ENCODE assay signal across 8 cellular contexts in the genomic region with DNA sequence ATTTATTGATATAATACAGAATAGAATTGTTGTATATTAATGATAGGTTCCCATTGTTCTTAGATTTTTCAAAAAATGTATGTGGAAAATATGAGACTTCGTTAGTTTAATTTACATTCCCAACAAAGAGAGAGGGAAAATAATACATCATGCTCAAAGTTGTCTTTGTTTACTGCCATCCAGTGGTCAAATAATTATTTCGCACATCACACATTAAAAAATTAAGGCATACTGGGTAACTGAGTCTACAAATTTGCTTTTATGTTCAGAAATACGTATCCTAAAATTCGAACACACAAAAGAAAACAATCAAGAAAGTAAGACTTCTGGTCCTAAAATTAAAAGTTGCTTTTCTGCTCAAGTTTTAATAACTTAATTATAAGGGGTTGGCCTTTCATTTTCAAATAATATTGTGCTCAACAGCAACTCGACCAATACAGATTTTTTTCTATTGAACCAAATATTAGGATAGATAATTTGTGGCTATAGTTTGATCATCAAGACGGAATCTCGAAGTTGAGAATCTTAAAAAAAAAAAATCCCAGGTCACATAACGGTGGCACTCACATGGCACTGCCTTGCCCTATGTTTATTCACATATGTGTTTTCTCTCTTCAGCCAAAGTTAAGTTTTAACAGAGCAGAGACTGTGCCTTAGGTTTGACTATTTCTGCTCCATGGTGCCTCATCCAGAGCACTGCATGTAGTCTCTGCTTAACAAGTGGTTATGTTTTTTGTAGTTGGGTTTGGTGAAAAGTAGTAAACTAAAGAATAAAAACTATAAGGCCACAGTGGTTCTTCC. TPM values are rescaled to one million over a fixed set of nuclear protein-coding genes. Genes with fewer than 3 reads are reported as not detected.
DNase-seq lines count a peak whose midpoint lies in the region; ATAC-seq, FAIRE-seq and TF ChIP-seq lines count a peak whose summit lies in the region.

No MANE protein-coding gene starts in this region.

- in situ Hi-C loops in HepG2 (cut with HindIII; ENCODE audit: extremely low pct_ligation_motif_present, low pct_unique_long_range_greater_than_20kb), result no loop called here

- H3K36me3 ChIP-seq in WERI-Rb-1 (no peaks in the 10 kb centered on the region), HepG2 (replicated peaks in 1 of 2; ENCODE audit: control insufficient read depth in 1 of 2, insufficient read depth in 2 of 2, low read length in 2 of 2) (no peaks in the 10 kb centered on the region)

- TF ChIP-seq RAD21 in HepG2 (CRISPR knock-in tag; IDR thresholded peaks at IDR 0.05), result no peak

- H4K20me1 ChIP-seq in HepG2 (ENCODE audit: insufficient read depth, low read length), result no peaks in the 10 kb centered on the region

- H3K9ac ChIP-seq in HepG2 (ENCODE audit: insufficient read depth, low read depth, low read length), result no peak overlapping the region

- POLR2A ChIA-PET in HepG2 (lab: Yijun Ruan, JAX), result no interaction called here

- TF ChIP-seq CTCF in WERI-Rb-1 (IDR thresholded peaks at IDR 0.05; ENCODE audit: low read depth, low read length) (peak; percentile 25; the same call in 1 of the 2 replicates), HepG2 (CRISPR knock-in tag; IDR thresholded peaks at IDR 0.05) (peak; percentile 8; the same call in 1 of the 2 replicates)

- no peak overlapping the region for H3K4me3 ChIP-seq in WERI-Rb-1 (ENCODE audit: low read depth, low read length)
- H3K4me3 ChIP-seq in HepG2 (replicated peaks in 1 of 3; ENCODE audit: insufficient read depth in 1 of 3, low read depth in 2 of 3, low read length in 3 of 3), result no peak overlapping the region

- TF ChIP-seq POLR2A in HepG2 (IDR thresholded peaks at IDR 0.05; ENCODE audit: insufficient read depth in 1 of 2, low read depth in 2 of 2, low read length in 2 of 2), result no peak

- WGBS in HepG2 (ENCODE audit: low lambda C conversion rate), result 2% methylated on average over 8 of the region's 8 CpGs

- no peaks in the 10 kb centered on the region for H3K79me2 ChIP-seq in HepG2 (ENCODE audit: insufficient read depth, low read length)

- no peaks in the 10 kb centered on the region for H3K9me3 ChIP-seq in WERI-Rb-1 (ENCODE audit: severe bottlenecking)
- H3K9me3 ChIP-seq in HepG2 (ENCODE audit: low read length), result no peaks in the 10 kb centered on the region

- no peaks in the 10 kb centered on the region for H3K4me1 ChIP-seq in HepG2 (ENCODE audit: insufficient read depth, low read length)

- H2AFZ ChIP-seq in HepG2 (ENCODE audit: low read length), result no peak overlapping the region

- no peak for TF ChIP-seq EP300 in HepG2 (IDR thresholded peaks at IDR 0.05; ENCODE audit: low read depth in 2 of 2, low read length in 2 of 2)
- TF ChIP-seq EP300 in HepG2 (CRISPR knock-in tag; IDR thresholded peaks at IDR 0.05; ENCODE audit: borderline replicate concordance), result no peak

- intact Hi-C loops in HepG2 (cut with micrococcal nuclease; ENCODE audit: unreplicated experiment), result no loop called here

- no TSS peak for BruUV-seq in HepG2 (replicated peaks; lab: Mats Ljungman, UMichigan)

- no peak overlapping the region for H3K27ac ChIP-seq in WERI-Rb-1
- H3K27ac ChIP-seq in HepG2 (ENCODE audit: extremely low read length, insufficient read depth, low read length), result no peak overlapping the region

- DNase-seq in COLO829 (ENCODE audit: low spot score) (peak; percentile 12), HCEC 1CT (peak; percentile 25), WERI-Rb-1 (no peak), HepG2 (ENCODE audit: low spot score) (no peak), C1 segment of cervical spinal cord (lab: John Stamatoyannopoulos, UW) (no peak), left lobe of liver (ENCODE audit: low spot score) (no peak)

- no peaks in the 10 kb centered on the region for H3K27me3 ChIP-seq in WERI-Rb-1 (ENCODE audit: insufficient read depth, low read depth, severe bottlenecking)
- no peaks in the 10 kb centered on the region for H3K27me3 ChIP-seq in HepG2 (ENCODE audit: control insufficient read depth in 1 of 2, insufficient read depth in 2 of 2, low read length in 2 of 2)

- FAIRE-seq in HepG2 (lab: Jason Lieb, UNC), result no peak

- no peak for ATAC-seq in HepG2
- no peak for ATAC-seq in GM21423 (IDR thresholded peaks at IDR 0.05; ENCODE audit: unreplicated experiment)
- no peak for ATAC-seq in HG02884 (IDR thresholded peaks at IDR 0.05; ENCODE audit: unreplicated experiment)
- ATAC-seq in left lobe of liver, result no peak

- no peak overlapping the region for H3K4me2 ChIP-seq in HepG2 (ENCODE audit: low read depth, low read length)

- CTCF ChIA-PET in HepG2 (lab: Yijun Ruan, JAX; ENCODE audit: low intra/inter-chr PET ratio, low total read pairs), result interaction anchor here (1.1 kb wide), 1 partner anchor 469 kb away, joined by 3 read pairs; no protein-coding TSS in a partner anchor

TF ChIP-seq in HepG2, 621 proteins besides CTCF, POLR2A, EP300 and RAD21 (continues in another document):
- TF ChIP-seq BCL6 (CRISPR knock-in tag; IDR thresholded peaks at IDR 0.05), result no peak
- no peak for TF ChIP-seq ZNF343 (CRISPR knock-in tag; IDR thresholded peaks at IDR 0.05)
- TF ChIP-seq, protein P1, sequence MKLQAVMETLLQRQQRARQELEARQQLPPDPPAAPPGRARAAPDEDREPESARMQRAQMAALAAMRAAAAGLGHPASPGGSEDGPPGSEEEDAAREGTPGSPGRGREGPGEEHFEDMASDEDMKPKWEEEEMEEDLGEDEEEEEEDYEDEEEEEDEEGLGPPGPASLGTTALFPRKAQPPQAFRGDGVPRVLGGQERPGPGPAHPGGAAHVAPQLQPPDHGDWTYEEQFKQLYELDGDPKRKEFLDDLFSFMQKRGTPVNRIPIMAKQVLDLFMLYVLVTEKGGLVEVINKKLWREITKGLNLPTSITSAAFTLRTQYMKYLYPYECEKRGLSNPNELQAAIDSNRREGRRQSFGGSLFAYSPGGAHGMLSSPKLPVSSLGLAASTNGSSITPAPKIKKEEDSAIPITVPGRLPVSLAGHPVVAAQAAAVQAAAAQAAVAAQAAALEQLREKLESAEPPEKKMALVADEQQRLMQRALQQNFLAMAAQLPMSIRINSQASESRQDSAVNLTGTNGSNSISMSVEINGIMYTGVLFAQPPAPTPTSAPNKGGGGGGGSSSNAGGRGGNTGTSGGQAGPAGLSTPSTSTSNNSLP (IDR thresholded peaks at IDR 0.05; ENCODE audit: low read depth, low read length), result no peak
- TF ChIP-seq, protein P2, sequence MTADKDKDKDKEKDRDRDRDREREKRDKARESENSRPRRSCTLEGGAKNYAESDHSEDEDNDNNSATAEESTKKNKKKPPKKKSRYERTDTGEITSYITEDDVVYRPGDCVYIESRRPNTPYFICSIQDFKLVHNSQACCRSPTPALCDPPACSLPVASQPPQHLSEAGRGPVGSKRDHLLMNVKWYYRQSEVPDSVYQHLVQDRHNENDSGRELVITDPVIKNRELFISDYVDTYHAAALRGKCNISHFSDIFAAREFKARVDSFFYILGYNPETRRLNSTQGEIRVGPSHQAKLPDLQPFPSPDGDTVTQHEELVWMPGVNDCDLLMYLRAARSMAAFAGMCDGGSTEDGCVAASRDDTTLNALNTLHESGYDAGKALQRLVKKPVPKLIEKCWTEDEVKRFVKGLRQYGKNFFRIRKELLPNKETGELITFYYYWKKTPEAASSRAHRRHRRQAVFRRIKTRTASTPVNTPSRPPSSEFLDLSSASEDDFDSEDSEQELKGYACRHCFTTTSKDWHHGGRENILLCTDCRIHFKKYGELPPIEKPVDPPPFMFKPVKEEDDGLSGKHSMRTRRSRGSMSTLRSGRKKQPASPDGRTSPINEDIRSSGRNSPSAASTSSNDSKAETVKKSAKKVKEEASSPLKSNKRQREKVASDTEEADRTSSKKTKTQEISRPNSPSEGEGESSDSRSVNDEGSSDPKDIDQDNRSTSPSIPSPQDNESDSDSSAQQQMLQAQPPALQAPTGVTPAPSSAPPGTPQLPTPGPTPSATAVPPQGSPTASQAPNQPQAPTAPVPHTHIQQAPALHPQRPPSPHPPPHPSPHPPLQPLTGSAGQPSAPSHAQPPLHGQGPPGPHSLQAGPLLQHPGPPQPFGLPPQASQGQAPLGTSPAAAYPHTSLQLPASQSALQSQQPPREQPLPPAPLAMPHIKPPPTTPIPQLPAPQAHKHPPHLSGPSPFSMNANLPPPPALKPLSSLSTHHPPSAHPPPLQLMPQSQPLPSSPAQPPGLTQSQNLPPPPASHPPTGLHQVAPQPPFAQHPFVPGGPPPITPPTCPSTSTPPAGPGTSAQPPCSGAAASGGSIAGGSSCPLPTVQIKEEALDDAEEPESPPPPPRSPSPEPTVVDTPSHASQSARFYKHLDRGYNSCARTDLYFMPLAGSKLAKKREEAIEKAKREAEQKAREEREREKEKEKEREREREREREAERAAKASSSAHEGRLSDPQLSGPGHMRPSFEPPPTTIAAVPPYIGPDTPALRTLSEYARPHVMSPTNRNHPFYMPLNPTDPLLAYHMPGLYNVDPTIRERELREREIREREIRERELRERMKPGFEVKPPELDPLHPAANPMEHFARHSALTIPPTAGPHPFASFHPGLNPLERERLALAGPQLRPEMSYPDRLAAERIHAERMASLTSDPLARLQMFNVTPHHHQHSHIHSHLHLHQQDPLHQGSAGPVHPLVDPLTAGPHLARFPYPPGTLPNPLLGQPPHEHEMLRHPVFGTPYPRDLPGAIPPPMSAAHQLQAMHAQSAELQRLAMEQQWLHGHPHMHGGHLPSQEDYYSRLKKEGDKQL (CRISPR knock-in tag; IDR thresholded peaks at IDR 0.05; ENCODE audit: low read depth), result no peak

RNA-seq across cellular contexts. Expression of gene PDGFD, which starts 12.3 kb away (rescaled TPM):
- total RNA-seq in HepG2 (2016; rRNA removed; fragmentation: Illumina TruSeq; extraction: Trizol) (0.22 and 0.29 TPM in 2 replicates), left lobe of liver (0.96 TPM)
- total RNA-seq in HepG2 (2016; cell fraction: cytosol; rRNA removed; fragmentation: Illumina TruSeq; extraction: Trizol; ENCODE audit: low read depth), result 0.10 and 0.26 TPM in 2 replicates
- total RNA-seq in HepG2 (2016; cell fraction: insoluble cytoplasmic fraction; rRNA removed; fragmentation: Illumina TruSeq; extraction: Trizol), result 0.25 and 0.26 TPM in 2 replicates
- total RNA-seq in HepG2 (2016; cell fraction: membrane; rRNA removed; fragmentation: Illumina TruSeq; extraction: Trizol), result 0.19 and 0.31 TPM in 2 replicates
- total RNA-seq in HepG2 (2016; cell fraction: nucleus; rRNA removed; fragmentation: Illumina TruSeq; extraction: Trizol), result 0.31 and 0.34 TPM in 2 replicates
- polyA plus RNA-seq in HepG2 (2011; rRNA removed), result 0.03 and 0.09 TPM in 2 replicates
- polyA plus RNA-seq in HepG2 (2011; cell fraction: cytosol; rRNA removed), result 0.04 and 0.07 TPM in 2 replicates
- polyA plus RNA-seq in HepG2 (2011; cell fraction: nucleus; rRNA removed), result 0.05 TPM in 2 replicates
- not detected in 2 replicates for polyA plus RNA-seq in HepG2 (2012)
- polyA plus RNA-seq in HepG2 (2016; cell fraction: cytosol; fragmentation: Illumina TruSeq; extraction: Trizol; ENCODE audit: low read depth), result 0.05 and 0.08 TPM in 2 replicates
- polyA plus RNA-seq in HepG2 (2016; cell fraction: insoluble cytoplasmic fraction; fragmentation: Illumina TruSeq; extraction: Trizol; ENCODE audit: low read depth), result 0.19 and 0.33 TPM in 2 replicates
- 0.07 and 0.25 TPM in 2 replicates for polyA plus RNA-seq in HepG2 (2016; cell fraction: membrane; fragmentation: Illumina TruSeq; extraction: Trizol; ENCODE audit: low read depth)
- polyA plus RNA-seq in HepG2 (2016; cell fraction: nucleus; fragmentation: Illumina TruSeq; extraction: Trizol; ENCODE audit: insufficient read depth, low read depth), result 0.23 and 0.39 TPM in 2 replicates
- 0.04 TPM in 1 of 2 replicates, not detected in the other for polyA minus RNA-seq in HepG2 (2011; rRNA and poly(A)+ RNA removed; ENCODE audit: low replicate concordance)
- not detected in 2 replicates for polyA minus RNA-seq in HepG2 (2011; cell fraction: cytosol; rRNA and poly(A)+ RNA removed)
- 0.12 and 0.39 TPM in 2 replicates for polyA minus RNA-seq in HepG2 (2011; cell fraction: nucleus; rRNA and poly(A)+ RNA removed)

Comparison
In these comparisons a context has a peak if more than half of its experiments do, and no peak if none do; other contexts are left out.
1. DNase-seq: peak in COLO829 (single experiment) and HCEC 1CT (single experiment); none in WERI-Rb-1 (single experiment), HepG2 (single experiment), C1 segment of cervical spinal cord (0 of 14) and left lobe of liver (single experiment).